9 cellular contexts compared by ENCODE assay signal in the genomic region with DNA sequence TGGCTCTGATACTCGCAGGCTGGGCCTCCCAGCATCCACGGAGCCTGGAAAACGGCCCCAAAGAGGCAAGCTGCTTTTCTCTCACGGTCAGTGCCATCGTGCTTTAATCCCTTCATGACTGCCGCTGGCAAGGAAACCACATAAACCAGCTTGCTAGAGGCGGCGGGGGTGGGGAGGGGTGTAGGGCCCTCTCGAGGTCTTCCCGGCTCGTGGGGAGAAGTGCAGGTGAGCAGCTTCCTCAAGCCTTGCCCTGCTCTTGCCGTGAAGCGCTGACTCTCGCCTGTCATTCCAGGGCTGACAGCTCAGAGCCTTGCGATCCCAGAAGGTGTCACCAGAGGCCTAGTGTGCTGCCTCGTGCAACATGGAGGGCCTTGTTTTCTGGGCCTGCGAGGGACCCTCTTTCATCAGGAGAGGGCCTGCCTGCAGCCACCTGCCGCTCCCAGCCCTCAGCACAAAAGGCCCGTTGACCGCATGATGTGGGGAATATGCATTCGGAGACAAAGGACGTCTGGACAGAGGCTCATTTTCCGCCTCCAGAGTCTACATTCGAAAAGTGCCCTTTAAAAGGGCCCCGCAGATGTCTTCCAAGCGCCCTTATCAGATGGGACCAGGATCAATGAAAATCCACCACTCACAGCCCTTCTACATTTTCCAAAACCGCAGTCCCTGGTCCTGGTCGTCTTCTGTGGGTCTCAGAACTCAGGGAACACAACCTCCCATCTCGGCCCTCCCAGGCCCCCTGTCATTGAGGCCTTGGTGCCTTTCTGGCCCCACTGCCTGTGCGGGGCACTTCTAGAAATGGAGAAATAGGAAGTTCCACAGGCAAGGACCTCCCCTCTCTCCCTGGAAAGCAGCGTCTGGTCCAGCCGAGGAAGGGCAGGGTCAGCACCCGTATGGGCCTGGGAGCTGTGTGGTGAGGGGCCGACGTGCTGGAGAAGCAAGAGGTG. TPM values are rescaled to one million over a fixed set of nuclear protein-coding genes. Genes with fewer than 3 reads are reported as not detected.
A peak's percentile ranks its signal among the peaks of the same experiment; 100 is the strongest.
DNase-seq lines count a peak whose midpoint lies in the region; ATAC-seq and TF ChIP-seq lines count a peak whose summit lies in the region.
"Had no signal": no experiment of that assay in that cellular context is flagged by ENCODE, and none has a peak within 500 bp of the region (broad histone marks: within the 10 kb centered on the region; RNA-seq: fewer than 3 reads in every experiment).

No MANE protein-coding gene starts in this region.

- H3K9me3 ChIP-seq in parathyroid adenoma (ENCODE audit: control insufficient read depth, low read length) = no peaks in the 10 kb centered on the region

- no peak overlapping the region for H3K4me2 ChIP-seq in parathyroid adenoma (ENCODE audit: low read length)

- DNase-seq in G401 (ENCODE audit: low spot score) (peak; percentile 68), SK-N-DZ (ENCODE audit: low spot score) (peak; percentile 57), head of caudate nucleus (peak in 38 of 42 donors; percentile 26 to 84 (median 63)), OCI-M1 (lab: John Stamatoyannopoulos, UW) (no peak), GM10266 (ENCODE audit: extremely low spot score) (no peak), GM19238 (ENCODE audit: insufficient read length, low spot score) (no peak)
- DNase-seq: NCI-H524 treated with DMSO at 0.1 percent for 48 hours had no signal

- H3K79me2 ChIP-seq in parathyroid adenoma = peaks cover 23% of the 10 kb centered on the region

- no peaks in the 10 kb centered on the region for H3K36me3 ChIP-seq in parathyroid adenoma (ENCODE audit: control insufficient read depth, insufficient read depth, low read length)

- H3K27me3 ChIP-seq in parathyroid adenoma (ENCODE audit: control insufficient read depth, insufficient read depth, low read length) = no peaks in the 10 kb centered on the region

- no peak overlapping the region for H3K4me3 ChIP-seq in parathyroid adenoma (ENCODE audit: low read depth, low read length)

- H3K9ac ChIP-seq in parathyroid adenoma = no peak overlapping the region

- TF ChIP-seq CTCF in parathyroid adenoma (IDR thresholded peaks at IDR 0.05) = peak; percentile 35
- no peak for TF ChIP-seq CTCF in GM10266 (IDR thresholded peaks at IDR 0.05; ENCODE audit: control insufficient read depth, insufficient read depth, low read depth, missing control alignments)

- peak overlapping the region; percentile 46 for H3K27ac ChIP-seq in parathyroid adenoma

- no peak for ATAC-seq in HG03460 (IDR thresholded peaks at IDR 0.05; ENCODE audit: unreplicated experiment)

- peak overlapping the region; percentile 34 for H2AFZ ChIP-seq in parathyroid adenoma

- H3K4me1 ChIP-seq in parathyroid adenoma = peaks cover 11% of the 10 kb centered on the region

- in situ Hi-C loops in G401 (cut with HindIII; ENCODE audit: low sequenced_read_pairs) = no loop called here

- intact Hi-C loops in head of caudate nucleus (cut with DNase I) = no loop called here

RNA-seq across cellular contexts. Expression of a gene that starts 58.7 kb away (rescaled TPM):
- 15.0 and 17.3 TPM in 2 replicates for total RNA-seq in G401 (2014; rRNA removed; shearing (Covaris generic))
- 19.0 and 21.8 TPM in 2 replicates for polyA plus RNA-seq in SK-N-DZ (2014; cell fraction: cytosol; rRNA removed)
- polyA plus RNA-seq in SK-N-DZ (2014; cell fraction: nucleus; rRNA removed) = 10.6 and 10.9 TPM in 2 replicates

Comparison
In these comparisons a context has a peak if more than half of its experiments do, and no peak if none do; other contexts are left out.
1. DNase-seq: peak in G401 (single experiment), SK-N-DZ (single experiment) and head of caudate nucleus (38 of 42); none in OCI-M1 (single experiment), GM10266 (single experiment) and GM19238 (single experiment).